Comparison of ENCODE assay signal across 1 cellular context in genomic region chr10:112026438-112026837, GRCh38.
TF ChIP-seq lines count a peak whose summit lies in the region.

No MANE protein-coding gene starts in this region.

TF ChIP-seq in WTC11, 78 proteins besides CTCF, POLR2A, EP300 and RAD21 (continued from another document):
- TF ChIP-seq PRDM15 (CRISPR knock-in tag; IDR thresholded peaks at IDR 0.05) (no peak), IRF1 (CRISPR knock-in tag; IDR thresholded peaks at IDR 0.05) (no peak), FOXP1 (CRISPR knock-in tag; IDR thresholded peaks at IDR 0.05; ENCODE audit: borderline replicate concordance) (no peak), IRF2 (CRISPR knock-in tag; IDR thresholded peaks at IDR 0.05; ENCODE audit: borderline replicate concordance, low read depth) (no peak), ATF6 (CRISPR knock-in tag; IDR thresholded peaks at IDR 0.05) (no peak), SOX15 (CRISPR knock-in tag; IDR thresholded peaks at IDR 0.05) (no peak), ESRRA (CRISPR knock-in tag; IDR thresholded peaks at IDR 0.05; ENCODE audit: borderline replicate concordance) (no peak), FOXJ3 (CRISPR knock-in tag; IDR thresholded peaks at IDR 0.05; ENCODE audit: borderline replicate concordance) (no peak), ZNF138 (CRISPR knock-in tag; conservative IDR thresholded peaks at IDR 0.05) (no peak)
